30 cellular contexts compared by ENCODE assay signal in genomic region chr17:72972263-72972951, GRCh38.
A peak's percentile ranks its signal among the peaks of the same experiment; 100 is the strongest.
DNase-seq lines count a peak whose midpoint lies in the region; ATAC-seq, FAIRE-seq and TF ChIP-seq lines count a peak whose summit lies in the region.
"Had no signal": no experiment of that assay in that cellular context is flagged by ENCODE, and none has a peak within 500 bp of the region (broad histone marks: within the 10 kb centered on the region; RNA-seq: fewer than 3 reads in every experiment).

No MANE protein-coding gene starts in this region.

- no peak overlapping the region for H3K27ac Mint-ChIP-seq in activated naive CD8-positive, alpha-beta T cell treated with anti-CD3 and anti-CD28 coated beads, Interleukin-2, amount 50 U/mL, for 24 hours
- H3K27ac Mint-ChIP-seq: activated CD4-positive, alpha-beta T cell treated with anti-CD3 and anti-CD28 coated beads for 36 hours; activated CD8-positive, alpha-beta T cell treated with anti-CD3 and anti-CD28 coated beads for 36 hours; activated naive CD4-positive, alpha-beta T cell treated with anti-CD3 and anti-CD28 coated beads, Interleukin-2, amount 50 U/mL, for 24 hours; activated T-helper 17 cell treated with anti-CD3 and anti-CD28 coated beads, Interleukin-2, amount 50 U/mL, for 72 hours; natural killer cell treated with Interleukin-12 subunit alpha and Interleukin-12 subunit beta and Interleukin-15 and Interleukin-18, amount 100 ng/mL, for 72 hours; stimulated activated effector memory CD8-positive, alpha-beta T cell treated with anti-CD3 and anti-CD28 coated beads, Interleukin-12 subunit alpha, Interleukin-12 subunit beta, amount 100 ng/mL, for 72 hours; T-helper 2 cell treated with Interferon-gamma antibody and Interleukin-4, amounts not matched to agents 5 μg/mL and 100 μg/mL, for 36 hours had no signal

- H3K27me3 ChIP-seq in HepG2 (ENCODE audit: control insufficient read depth in 1 of 2, insufficient read depth in 2 of 2, low read length in 2 of 2), result peaks cover 2 to 20% of the 10 kb centered on the region in 2 experiments; a peak in 4 of 5 replicates
- H3K27me3 ChIP-seq: upper lobe of left lung had no signal

- H3K4me3 Mint-ChIP-seq in activated naive CD8-positive, alpha-beta T cell treated with anti-CD3 and anti-CD28 coated beads, Interleukin-2, amount 50 U/mL, for 24 hours, result no peak overlapping the region
- H3K4me3 Mint-ChIP-seq: activated CD4-positive, alpha-beta T cell treated with anti-CD3 and anti-CD28 coated beads for 36 hours; activated CD8-positive, alpha-beta T cell treated with anti-CD3 and anti-CD28 coated beads for 36 hours; activated naive CD4-positive, alpha-beta T cell treated with anti-CD3 and anti-CD28 coated beads, Interleukin-2, amount 50 U/mL, for 24 hours; activated T-helper 17 cell treated with anti-CD3 and anti-CD28 coated beads, Interleukin-2, amount 50 U/mL, for 72 hours; natural killer cell treated with Interleukin-12 subunit alpha and Interleukin-12 subunit beta and Interleukin-15 and Interleukin-18, amount 100 ng/mL, for 72 hours; stimulated activated effector memory CD8-positive, alpha-beta T cell treated with anti-CD3 and anti-CD28 coated beads, Interleukin-12 subunit alpha, Interleukin-12 subunit beta, amount 100 ng/mL, for 72 hours; T-helper 2 cell treated with Interferon-gamma antibody and Interleukin-4, amounts not matched to agents 5 μg/mL and 100 μg/mL, for 36 hours had no signal

- H3K27me3 Mint-ChIP-seq in activated naive CD8-positive, alpha-beta T cell treated with anti-CD3 and anti-CD28 coated beads, Interleukin-2, amount 50 U/mL, for 24 hours, result no peaks in the 10 kb centered on the region
- H3K27me3 Mint-ChIP-seq: activated CD4-positive, alpha-beta T cell treated with anti-CD3 and anti-CD28 coated beads for 36 hours; activated CD8-positive, alpha-beta T cell treated with anti-CD3 and anti-CD28 coated beads for 36 hours; activated naive CD4-positive, alpha-beta T cell treated with anti-CD3 and anti-CD28 coated beads, Interleukin-2, amount 50 U/mL, for 24 hours; activated T-helper 17 cell treated with anti-CD3 and anti-CD28 coated beads, Interleukin-2, amount 50 U/mL, for 72 hours; natural killer cell treated with Interleukin-12 subunit alpha and Interleukin-12 subunit beta and Interleukin-15 and Interleukin-18, amount 100 ng/mL, for 72 hours had no signal

- no peaks in the 10 kb centered on the region for H3K9me3 ChIP-seq in HepG2 (ENCODE audit: low read length)
- H3K9me3 ChIP-seq: HAP-1, lower lobe of right lung, mucosa of descending colon, upper lobe of left lung had no signal

- CTCF ChIA-PET in HepG2 (lab: Yijun Ruan, JAX; ENCODE audit: low intra/inter-chr PET ratio, low total read pairs), result no interaction called here

- H3K4me2 ChIP-seq in HepG2 (ENCODE audit: low read depth, low read length), result 0 out of 2 replicates have a peak overlapping the region, but pooled peaks have one; percentile 0

- TF ChIP-seq CTCF in HepG2 (CRISPR knock-in tag; IDR thresholded peaks at IDR 0.05), result no peak

- H3K36me3 Mint-ChIP-seq in activated naive CD8-positive, alpha-beta T cell treated with anti-CD3 and anti-CD28 coated beads, Interleukin-2, amount 50 U/mL, for 24 hours (ENCODE audit: low read depth), result peaks cover 4% of the 10 kb centered on the region
- H3K36me3 Mint-ChIP-seq: natural killer cell treated with Interleukin-12 subunit alpha and Interleukin-12 subunit beta and Interleukin-15 and Interleukin-18, amount 100 ng/mL, for 72 hours; stimulated activated effector memory CD8-positive, alpha-beta T cell treated with anti-CD3 and anti-CD28 coated beads, Interleukin-12 subunit alpha, Interleukin-12 subunit beta, amount 100 ng/mL, for 72 hours had no signal

- peaks cover 13% of the 10 kb centered on the region for H3K4me1 Mint-ChIP-seq in activated naive CD8-positive, alpha-beta T cell treated with anti-CD3 and anti-CD28 coated beads, Interleukin-2, amount 50 U/mL, for 24 hours
- H3K4me1 Mint-ChIP-seq: activated T-helper 17 cell treated with anti-CD3 and anti-CD28 coated beads, Interleukin-2, amount 50 U/mL, for 72 hours had no signal

- TF ChIP-seq POLR2A in HepG2 (IDR thresholded peaks at IDR 0.05; ENCODE audit: insufficient read depth in 1 of 2, low read depth in 2 of 2, low read length in 2 of 2), result no peak

- no peaks in the 10 kb centered on the region for H3K36me3 ChIP-seq in HepG2 (replicated peaks in 1 of 2; ENCODE audit: control insufficient read depth in 1 of 2, insufficient read depth in 2 of 2, low read length in 2 of 2)
- H3K36me3 ChIP-seq: HAP-1, lower lobe of right lung, upper lobe of left lung had no signal

- POLR2A ChIA-PET in HepG2 (lab: Yijun Ruan, JAX), result no interaction called here

- H4K20me1 ChIP-seq in HepG2 (ENCODE audit: insufficient read depth, low read length), result peaks cover 36% of the 10 kb centered on the region

- no peak overlapping the region for H3K27ac ChIP-seq in HepG2 (ENCODE audit: extremely low read length, insufficient read depth, low read length)
- H3K27ac ChIP-seq: HL-60, lower lobe of right lung, upper lobe of left lung had no signal

- TF ChIP-seq EP300 in HepG2 (IDR thresholded peaks at IDR 0.05; ENCODE audit: low read depth in 2 of 2, low read length in 2 of 2), result peak in 1 of 2 experiments; percentile 68; a peak in 2 of 4 replicates
- TF ChIP-seq EP300 in HepG2 (CRISPR knock-in tag; IDR thresholded peaks at IDR 0.05; ENCODE audit: borderline replicate concordance), result no peak

- ATAC-seq in HepG2, result peak; percentile 88
- ATAC-seq in activated naive CD8-positive, alpha-beta T cell treated with anti-CD3 and anti-CD28 coated beads, Interleukin-2, amount 50 U/mL, for 24 hours, result no peak
- ATAC-seq in Right ventricle myocardium superior (ENCODE audit: poor library complexity), result no peak
- ATAC-seq: activated CD4-positive, alpha-beta T cell treated with anti-CD3 and anti-CD28 coated beads for 36 hours; activated CD8-positive, alpha-beta T cell treated with anti-CD3 and anti-CD28 coated beads for 36 hours; activated T-helper 17 cell treated with anti-CD3 and anti-CD28 coated beads, Interleukin-2, amount 50 U/mL, for 72 hours; lower lobe of right lung; mucosa of descending colon; natural killer cell treated with Interleukin-12 subunit alpha and Interleukin-12 subunit beta and Interleukin-15 and Interleukin-18, amount 100 ng/mL, for 72 hours; stimulated activated effector memory CD8-positive, alpha-beta T cell treated with anti-CD3 and anti-CD28 coated beads, Interleukin-12 subunit alpha, Interleukin-12 subunit beta, amount 100 ng/mL, for 72 hours had no signal

- H3K79me2 ChIP-seq in HepG2 (ENCODE audit: insufficient read depth, low read length), result no peaks in the 10 kb centered on the region

- DNase-seq in DMS153 (lab: John Stamatoyannopoulos, UW), result peak; percentile 65
- DNase-seq in NCI-H146 treated with DMSO at 0.1 percent for 48 hours (lab: John Stamatoyannopoulos, UW; ENCODE audit: unreplicated experiment), result peak; percentile 82
- peak; percentile 38 for DNase-seq in NCI-H774 (lab: John Stamatoyannopoulos, UW)
- DNase-seq in HepG2 (ENCODE audit: low spot score), result peak; percentile 90
- DNase-seq in activated naive CD8-positive, alpha-beta T cell treated with anti-CD3 and anti-CD28 coated beads, Interleukin-2, amount 50 U/mL, for 24 hours, result no peak
- no peak for DNase-seq in RPMI8226
- no peak for DNase-seq in NCI-H2081 treated with DMSO at 0.1 percent for 48 hours (lab: John Stamatoyannopoulos, UW)
- DNase-seq in Right ventricle myocardium superior, result no peak
- DNase-seq: activated CD4-positive, alpha-beta T cell treated with anti-CD3 and anti-CD28 coated beads for 36 hours; activated CD8-positive, alpha-beta T cell treated with anti-CD3 and anti-CD28 coated beads for 36 hours; amygdala; DMS53; lower lobe of right lung; mucosa of descending colon; NCI-H1436; NCI-H2227 treated with DMSO at 0.1 percent for 48 hours; NK-92 treated with Interleukin-12 subunit alpha and Interleukin-12 subunit beta, amount 100 ng/mL, for 24 hours; SHP77 treated with DMSO at 0.1 percent for 48 hours; stimulated activated CD4-positive, alpha-beta T cell treated with anti-CD3 and anti-CD28 coated beads, Interleukin-15, amount 100 ng/mL, for 24 hours had no signal

- no TSS peak for BruUV-seq in HepG2 (replicated peaks; lab: Mats Ljungman, UMichigan)

- FAIRE-seq in HepG2 (lab: Jason Lieb, UNC), result peak; percentile 80
- FAIRE-seq: endometrium, frontal cortex, GM12891 had no signal

- H3K9ac ChIP-seq in HepG2 (ENCODE audit: insufficient read depth, low read depth, low read length), result no peak overlapping the region

- intact Hi-C loops in HepG2 (cut with micrococcal nuclease; ENCODE audit: unreplicated experiment) (no loop called here), Right ventricle myocardium superior (cut with DNase I) (no loop called here)

- 2% methylated on average over 9 of the region's 9 CpGs for WGBS in HepG2 (ENCODE audit: low lambda C conversion rate)

- H2AFZ ChIP-seq in HepG2 (ENCODE audit: low read length), result no peak overlapping the region

- in situ Hi-C loops in HepG2 (cut with HindIII; ENCODE audit: extremely low pct_ligation_motif_present, low pct_unique_long_range_greater_than_20kb), result loop anchor here (10.0 to 25.0 kb wide), 2 partner anchors 238 to 415 kb away; no protein-coding TSS in a partner anchor

- no peak for TF ChIP-seq RAD21 in HepG2 (CRISPR knock-in tag; IDR thresholded peaks at IDR 0.05)

- peaks cover 47% of the 10 kb centered on the region for H3K4me1 ChIP-seq in HepG2 (ENCODE audit: insufficient read depth, low read length)
- H3K4me1 ChIP-seq: HAP-1 had no signal

- H3K9me3 Mint-ChIP-seq in activated naive CD8-positive, alpha-beta T cell treated with anti-CD3 and anti-CD28 coated beads, Interleukin-2, amount 50 U/mL, for 24 hours, result no peaks in the 10 kb centered on the region
- H3K9me3 Mint-ChIP-seq: activated naive CD4-positive, alpha-beta T cell treated with anti-CD3 and anti-CD28 coated beads, Interleukin-2, amount 50 U/mL, for 24 hours; activated T-helper 17 cell treated with anti-CD3 and anti-CD28 coated beads, Interleukin-2, amount 50 U/mL, for 72 hours; natural killer cell treated with Interleukin-12 subunit alpha and Interleukin-12 subunit beta and Interleukin-15 and Interleukin-18, amount 100 ng/mL, for 72 hours; stimulated activated effector memory CD8-positive, alpha-beta T cell treated with anti-CD3 and anti-CD28 coated beads, Interleukin-12 subunit alpha, Interleukin-12 subunit beta, amount 100 ng/mL, for 72 hours; T-helper 2 cell treated with Interferon-gamma antibody and Interleukin-4, amounts not matched to agents 5 μg/mL and 100 μg/mL, for 36 hours had no signal

- no peak overlapping the region for H3K4me3 ChIP-seq in HepG2 (replicated peaks in 1 of 3; ENCODE audit: insufficient read depth in 1 of 3, low read depth in 2 of 3, low read length in 3 of 3)
- H3K4me3 ChIP-seq: HAP-1, lower lobe of right lung, mucosa of descending colon, upper lobe of left lung had no signal

Comparison
In these comparisons a context has a peak if more than half of its experiments do, and no peak if none do; other contexts are left out.
1. DNase-seq: peak in DMS153 (single experiment), NCI-H146 treated with DMSO at 0.1 percent for 48 hours (single experiment), NCI-H774 (single experiment) and HepG2 (single experiment); none in activated naive CD8-positive, alpha-beta T cell treated with anti-CD3 and anti-CD28 coated beads, Interleukin-2, amount 50 U/mL, for 24 hours (single experiment), RPMI8226 (single experiment), NCI-H2081 treated with DMSO at 0.1 percent for 48 hours (single experiment) and Right ventricle myocardium superior (single experiment).